Comparison of ENCODE assay signal across 10 cellular contexts in the genomic region with DNA sequence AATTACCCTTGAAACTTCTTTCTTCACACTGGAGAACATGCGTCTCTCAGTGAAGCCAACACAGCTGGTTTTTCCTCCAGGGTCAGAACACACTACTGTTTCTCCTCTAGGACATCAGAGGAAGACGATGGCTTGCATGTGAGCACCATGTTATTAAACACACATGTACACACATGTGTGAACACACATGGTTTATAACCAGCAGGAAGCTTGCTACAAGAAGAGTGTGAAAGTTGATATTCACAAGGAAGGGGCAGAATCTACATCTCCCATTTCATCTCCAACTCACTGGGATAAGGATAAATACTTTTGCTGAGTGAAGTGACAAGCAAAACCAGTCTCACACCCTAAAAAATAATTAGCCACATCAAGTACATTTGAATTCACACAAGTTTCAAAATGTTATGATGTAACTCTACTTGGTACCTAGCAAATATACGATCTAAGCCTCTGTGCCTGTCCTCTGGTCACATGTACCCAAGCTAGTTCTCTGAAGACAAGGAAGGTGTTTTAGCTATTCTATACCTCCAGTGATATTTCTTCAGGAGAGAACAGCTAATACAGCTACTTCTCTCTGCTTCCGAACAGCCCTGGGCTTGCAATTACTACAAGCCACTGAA.
A peak's percentile ranks its signal among the peaks of the same experiment; 100 is the strongest.
DNase-seq lines count a peak whose midpoint lies in the region; ATAC-seq and TF ChIP-seq lines count a peak whose summit lies in the region.
"Had no signal": no experiment of that assay in that cellular context is flagged by ENCODE, and none has a peak within 500 bp of the region (broad histone marks: within the 10 kb centered on the region; RNA-seq: fewer than 3 reads in every experiment).

No MANE protein-coding gene starts in this region.

- H3K27ac ChIP-seq in BLaER1 (no peak overlapping the region), Panc1 (ENCODE audit: low read length) (peak overlapping the region; percentile 77), esophagus squamous epithelium (peak overlapping the region; percentile 73 to 89 (median 87)), prostate gland (peak overlapping the region; percentile 13 to 45)

- in situ Hi-C loops in Panc1 (cut with HindIII; ENCODE audit: low pct_unique_long_range_greater_than_20kb, low sequenced_read_pairs), result no loop called here

- no peak for TF ChIP-seq POLR2A in esophagus squamous epithelium (IDR thresholded peaks at IDR 0.05)
- no peak for TF ChIP-seq POLR2A in prostate gland (IDR thresholded peaks at IDR 0.05)

- H3K4me3 ChIP-seq in BLaER1 (no peak overlapping the region), Panc1 (ENCODE audit: low read depth in 2 of 2, low read length in 2 of 2) (no peak overlapping the region), esophagus squamous epithelium (no peak overlapping the region), prostate gland (no peak overlapping the region)

- no peaks in the 10 kb centered on the region for H3K27me3 ChIP-seq in BLaER1
- H3K27me3 ChIP-seq in Panc1 (ENCODE audit: control insufficient read depth, insufficient read depth, low read length), result no peaks in the 10 kb centered on the region
- H3K27me3 ChIP-seq in esophagus squamous epithelium, result no peaks in the 10 kb centered on the region
- H3K27me3 ChIP-seq in prostate gland (replicated peaks; ENCODE audit: insufficient read depth), result no peaks in the 10 kb centered on the region

- POLR2A ChIA-PET in Panc1 (lab: Charles Lee), result interaction anchor here (0.6 to 0.8 kb wide), 2 partner anchors 8 to 603 kb away, joined by 3 to 4 read pairs; no protein-coding TSS in a partner anchor

- CTCF ChIA-PET in Panc1 (lab: Charles Lee), result interaction anchor here (0.9 kb wide), 1 partner anchor 11 kb away, joined by 3 read pairs; no protein-coding TSS in a partner anchor

- intact Hi-C loops in Panc1 (cut with micrococcal nuclease; ENCODE audit: unreplicated experiment), result no loop called here
- intact Hi-C loops in esophagus squamous epithelium (cut with DNase I), result no loop called here
- intact Hi-C loops in prostate gland (cut with DNase I), result no loop called here

- peaks cover 15% of the 10 kb centered on the region for H3K4me1 ChIP-seq in BLaER1
- H3K4me1 ChIP-seq in Panc1 (ENCODE audit: control insufficient read depth, insufficient read depth, low read length), result peaks cover 23% of the 10 kb centered on the region
- peaks cover 28 to 66% (median 30%) of the 10 kb centered on the region in 3 donors for H3K4me1 ChIP-seq in esophagus squamous epithelium
- peaks cover 3% of the 10 kb centered on the region for H3K4me1 ChIP-seq in prostate gland (replicated peaks)

- peaks cover 8% of the 10 kb centered on the region; the same call in 1 of the 2 replicates for H3K36me3 ChIP-seq in BLaER1
- no peaks in the 10 kb centered on the region for H3K36me3 ChIP-seq in Panc1 (ENCODE audit: control insufficient read depth, insufficient read depth, low read length)
- H3K36me3 ChIP-seq in esophagus squamous epithelium, result no peaks in the 10 kb centered on the region
- no peaks in the 10 kb centered on the region for H3K36me3 ChIP-seq in prostate gland

- TF ChIP-seq CTCF in Panc1 (IDR thresholded peaks at IDR 0.05) (no peak), esophagus squamous epithelium (IDR thresholded peaks at IDR 0.05) (no peak), prostate gland (IDR thresholded peaks at IDR 0.05) (no peak)

- ATAC-seq in Panc1, result no peak; the same call in 1 of the 2 replicates
- ATAC-seq in GM21529 (IDR thresholded peaks at IDR 0.05; ENCODE audit: unreplicated experiment), result no peak

- 0 out of 2 replicates have a peak overlapping the region, but pooled peaks have one; percentile 43 for H3K4me2 ChIP-seq in BLaER1

- WGBS in esophagus squamous epithelium, 2 donors, result 60 to 76% methylated on average over 3 to 4 of the region's 4 CpGs
- WGBS in prostate gland, result 88% methylated on average over 4 of the region's 4 CpGs

- H4K20me1 ChIP-seq in BLaER1, result peaks cover 25% of the 10 kb centered on the region; the same call in 1 of the 2 replicates

- H3K9me3 ChIP-seq in BLaER1, result no peaks in the 10 kb centered on the region
- H3K9me3 ChIP-seq in Panc1 (ENCODE audit: control insufficient read depth, insufficient read depth, low read depth, low read length), result no peaks in the 10 kb centered on the region
- H3K9me3 ChIP-seq in esophagus squamous epithelium, result no peaks in the 10 kb centered on the region
- H3K9me3 ChIP-seq in prostate gland, result no peaks in the 10 kb centered on the region

- DNase-seq in Panc1 (ENCODE audit: low read depth, low spot score) (no peak), esophagus squamous epithelium (lab: John Stamatoyannopoulos, UW) (no peak), prostate gland (ENCODE audit: low spot score) (no peak), retina (no peak), DMS153 (lab: John Stamatoyannopoulos, UW) (no peak), NCI-H1092 (lab: John Stamatoyannopoulos, UW) (no peak)
- DNase-seq: CD8-positive, alpha-beta memory T cell; naive B cell had no signal

- BruUV-seq in Panc1 (replicated peaks; lab: Mats Ljungman, UMichigan), result no TSS peak

- no peak overlapping the region for H3K9ac ChIP-seq in BLaER1
